ENCODE assay signal across 18 cellular contexts in the genomic region with DNA sequence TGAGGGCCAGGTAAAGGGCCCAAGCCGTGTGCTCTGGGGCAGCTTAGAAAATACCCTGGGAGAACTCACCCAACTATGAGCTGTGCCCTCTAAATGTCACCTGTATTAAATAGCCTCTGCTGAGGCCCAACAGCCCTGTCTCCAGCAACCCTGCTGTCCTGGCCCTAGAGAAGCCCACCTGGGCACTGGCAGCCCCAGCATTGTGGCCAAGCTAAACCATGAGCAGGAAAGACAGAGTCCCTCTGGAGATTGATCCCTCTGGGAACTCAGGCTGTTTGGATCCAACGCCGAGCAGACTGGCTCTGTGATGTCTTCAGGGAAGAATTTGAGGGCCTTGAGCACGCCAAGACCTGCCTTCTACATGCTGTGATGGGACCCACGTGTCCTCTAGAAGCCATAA.
"Had no signal": no experiment of that assay in that cellular context is flagged by ENCODE, and none has a peak within 500 bp of the region (broad histone marks: within the 10 kb centered on the region; RNA-seq: fewer than 3 reads in every experiment).

No MANE protein-coding gene starts in this region.

- H3K27me3 ChIP-seq: body of pancreas, gastrocnemius medialis, heart left ventricle, sigmoid colon, upper lobe of right lung had no signal

- H3K9me3 ChIP-seq: body of pancreas, gastrocnemius medialis, heart left ventricle, mucosa of descending colon, sigmoid colon, upper lobe of right lung had no signal

- H3K4me1 ChIP-seq: gastrocnemius medialis, upper lobe of right lung had no signal

- H3K4me2 ChIP-seq: smooth muscle cell had no signal

- ATAC-seq: activated CD4-positive, CD25-positive, alpha-beta regulatory T cell treated with anti-CD3 and anti-CD28 coated beads, Interleukin-2, amount 50 U/mL, for 24 hours; activated T-cell treated with anti-CD3 and anti-CD28 coated beads, Interleukin-2, amount 50 U/mL, for 72 hours; gastrocnemius medialis; left colon; mucosa of descending colon; stimulated activated memory B cell treated with anti-CD40 and anti-IgM and Interleukin-4, amounts not matched to agents 10 μg/mL and 1 μg/mL and 100 μg/mL, for 72 hours; upper lobe of right lung had no signal

- FAIRE-seq: islet of Langerhans had no signal

- DNase-seq: activated CD4-positive, alpha-beta memory T cell treated with anti-CD3 and anti-CD28 coated beads, Interleukin-2, amount 10 ng/mL, durations not matched to agents 7 days and 5 days; activated CD4-positive, alpha-beta T cell treated with anti-CD3 and anti-CD28 coated beads, Interleukin-2, amount 10 ng/mL, durations not matched to agents 24 days and 14 days; activated effector memory CD4-positive, alpha-beta T cell treated with anti-CD3 and anti-CD28 coated beads, Interleukin-2, amount 50 U/mL, for 16 hours; activated naive CD4-positive, alpha-beta T cell treated with anti-CD3 and anti-CD28 coated beads, Interleukin-2, amount 10 ng/mL, durations not matched to agents 7 days and 5 days; activated T-cell treated with anti-CD3 and anti-CD28 coated beads, Interleukin-2, amount 50 U/mL, for 72 hours; effector CD8-positive, alpha-beta T cell; gastrocnemius medialis; heart left ventricle; left colon; mucosa of descending colon; sigmoid colon; stimulated activated CD4-positive, alpha-beta T cell treated with anti-CD3 and anti-CD28 coated beads, Interleukin-15, amount 100 ng/mL, for 24 hours; upper lobe of right lung had no signal

- H3K4me3 ChIP-seq: body of pancreas, gastrocnemius medialis, heart left ventricle, mucosa of descending colon, sigmoid colon, smooth muscle cell, upper lobe of right lung had no signal

- H3K36me3 ChIP-seq: gastrocnemius medialis, heart left ventricle, sigmoid colon, upper lobe of right lung had no signal

- H3K27ac ChIP-seq: body of pancreas, gastrocnemius medialis, upper lobe of right lung had no signal
